In genomic region chr19:52941523-52941922, GRCh38 we compare ENCODE assay signal across 8 cellular contexts. TPM values are rescaled to one million over a fixed set of nuclear protein-coding genes. Genes with fewer than 3 reads are reported as not detected.
DNase-seq lines count a peak whose midpoint lies in the region; ATAC-seq, FAIRE-seq and TF ChIP-seq lines count a peak whose summit lies in the region.
"Not testable (repeated sequence)": the region's sequence is repeated elsewhere in the genome, so short reads cannot be mapped to it uniquely, and the experiment has no call there.

No MANE protein-coding gene starts in this region.

- not testable (repeated sequence) for TF ChIP-seq CTCF in DND-41 (IDR thresholded peaks at IDR 0.05; ENCODE audit: borderline replicate concordance, extremely low read depth, low read length, poor library complexity, severe bottlenecking); MM.1S (IDR thresholded peaks at IDR 0.05; ENCODE audit: low read length); epithelial cell of proximal tubule (conservative IDR thresholded peaks at IDR 0.05; ENCODE audit: low read depth, low read length); HepG2 (CRISPR knock-in tag; IDR thresholded peaks at IDR 0.05); ovary (IDR thresholded peaks at IDR 0.05); tibial artery (IDR thresholded peaks at IDR 0.05)

- BruUV-seq in HepG2 (replicated peaks; lab: Mats Ljungman, UMichigan), result not testable (repeated sequence)

- not testable (repeated sequence) for H3K27me3 ChIP-seq in DND-41 (ENCODE audit: insufficient read depth, low read length, poor library complexity); MM.1S (replicated peaks; ENCODE audit: insufficient read depth, low read length); adipocyte (replicated peaks; ENCODE audit: control insufficient read depth, insufficient read depth, low read length); HepG2 (ENCODE audit: control insufficient read depth in 1 of 2, insufficient read depth in 2 of 2, low read length in 2 of 2); ovary; tibial artery

- POLR2A ChIA-PET in T-cell (lab: Charles Lee); HepG2 (lab: Yijun Ruan, JAX): not testable (repeated sequence)

- FAIRE-seq in HepG2 (lab: Jason Lieb, UNC), result not testable (repeated sequence)

- H3K27me3 Mint-ChIP-seq in T-cell, result not testable (repeated sequence)

- peak overlapping the region; percentile 88 to 93; a peak in 3 of 4 replicates for H3K4me3 ChIP-seq in DND-41 (ENCODE audit: low read depth in 1 of 2, low read length in 2 of 2)
- peak overlapping the region; percentile 69 for H3K4me3 ChIP-seq in MM.1S (ENCODE audit: low read length)
- peak overlapping the region; percentile 98 for H3K4me3 ChIP-seq in adipocyte (ENCODE audit: low read length)
- H3K4me3 ChIP-seq in epithelial cell of proximal tubule (ENCODE audit: low read depth, low read length), result peak overlapping the region; percentile 79
- peak overlapping the region; percentile 75 to 89 (median 79) for H3K4me3 ChIP-seq in HepG2 (replicated peaks in 1 of 3; ENCODE audit: insufficient read depth in 1 of 3, low read depth in 2 of 3, low read length in 3 of 3)
- H3K4me3 ChIP-seq in ovary, result peak overlapping the region; percentile 87
- H3K4me3 ChIP-seq in tibial artery, result peak overlapping the region; percentile 73 to 90

- not testable (repeated sequence) for H3K9me2 ChIP-seq in MM.1S (replicated peaks; ENCODE audit: insufficient read depth, low read length)

- H3K4me1 ChIP-seq in DND-41 (ENCODE audit: insufficient read depth, low read length) (peaks cover 34% of the 10 kb centered on the region), HepG2 (ENCODE audit: insufficient read depth, low read length) (peaks cover 55% of the 10 kb centered on the region), tibial artery (peaks cover 0 to 20% (median 9%) of the 10 kb centered on the region in 4 donors)
- H3K4me1 ChIP-seq in MM.1S (ENCODE audit: low read length); adipocyte (ENCODE audit: control insufficient read depth, insufficient read depth, low read length); ovary (ENCODE audit: insufficient read depth): not testable (repeated sequence)

- TF ChIP-seq RAD21 in HepG2 (CRISPR knock-in tag; IDR thresholded peaks at IDR 0.05), result not testable (repeated sequence)

- H3K36me3 ChIP-seq in DND-41 (ENCODE audit: insufficient read depth, low read length), result 0 out of 2 replicates have a peak, but pooled peaks cover 10% of the 10 kb centered on the region
- not testable (repeated sequence) for H3K36me3 ChIP-seq in MM.1S (replicated peaks; ENCODE audit: insufficient read depth, low read length); adipocyte (ENCODE audit: control insufficient read depth, insufficient read depth, low read length, severe bottlenecking); HepG2 (replicated peaks in 1 of 2; ENCODE audit: control insufficient read depth in 1 of 2, insufficient read depth in 2 of 2, low read length in 2 of 2); ovary; tibial artery

- DNase-seq in DND-41 (peak; percentile 51), tibial artery (peak in 1 of 2 donors; percentile 9)
- DNase-seq in MM.1S; T-cell; adipocyte (ENCODE audit: low read depth); epithelial cell of proximal tubule (ENCODE audit: low read depth); HepG2 (ENCODE audit: low spot score); ovary: not testable (repeated sequence)

- not testable (repeated sequence) for ATAC-seq in DND-41 (ENCODE audit: insufficient read depth, low read depth); T-cell (replicated peaks in 1 of 4); HepG2

- peaks cover 28 to 35% (median 29%) of the 10 kb centered on the region in 3 donors for H3K4me1 Mint-ChIP-seq in T-cell

- peak overlapping the region; percentile 89 to 90 for H3K27ac Mint-ChIP-seq in T-cell

- peak overlapping the region; percentile 93; the same call in 1 of the 2 replicates for H3K27ac ChIP-seq in DND-41 (ENCODE audit: low read length)
- not testable (repeated sequence) for H3K27ac ChIP-seq in MM.1S (ENCODE audit: low read length); ovary
- peak overlapping the region; percentile 81 for H3K27ac ChIP-seq in HepG2 (ENCODE audit: extremely low read length, insufficient read depth, low read length)
- H3K27ac ChIP-seq in tibial artery, result peak overlapping the region; percentile 87 to 96

- H3K9ac ChIP-seq in DND-41 (ENCODE audit: low read depth, low read length), result peak overlapping the region; percentile 91
- not testable (repeated sequence) for H3K9ac ChIP-seq in MM.1S (ENCODE audit: low read length)
- H3K9ac ChIP-seq in adipocyte (ENCODE audit: low read length), result peak overlapping the region; percentile 93
- peak overlapping the region; percentile 91; the same call in 1 of the 2 replicates for H3K9ac ChIP-seq in HepG2 (ENCODE audit: insufficient read depth, low read depth, low read length)

- peak overlapping the region; percentile 88 to 93 (median 92) for H3K4me3 Mint-ChIP-seq in T-cell

- not testable (repeated sequence) for H3F3A ChIP-seq in MM.1S (ENCODE audit: insufficient read depth, low read length)

- CTCF ChIA-PET in T-cell (lab: Charles Lee), result interaction anchor here in 1 of 2 donors (0.6 kb wide), 1 partner anchor 40 kb away, joined by 3 read pairs; no protein-coding TSS in a partner anchor
- CTCF ChIA-PET in HepG2 (lab: Yijun Ruan, JAX; ENCODE audit: low intra/inter-chr PET ratio, low total read pairs), result not testable (repeated sequence)

- not testable (repeated sequence) for TF ChIP-seq POLR2A in HepG2 (IDR thresholded peaks at IDR 0.05; ENCODE audit: insufficient read depth in 1 of 2, low read depth in 2 of 2, low read length in 2 of 2); ovary (IDR thresholded peaks at IDR 0.05)

- intact Hi-C loops in HepG2 (cut with micrococcal nuclease; ENCODE audit: unreplicated experiment); ovary (cut with DNase I): not testable (repeated sequence)
- intact Hi-C loops in tibial artery (cut with DNase I; ENCODE audit: low total_unique reads), result loop anchor here (10.0 kb wide), 1 partner anchor 163 kb away; the partner anchor contains the start of gene ZNF160

- in situ Hi-C loops in HepG2 (cut with HindIII; ENCODE audit: extremely low pct_ligation_motif_present, low pct_unique_long_range_greater_than_20kb), result not testable (repeated sequence)

- H3K9me3 Mint-ChIP-seq in T-cell, result peaks cover 0 to 31% (median 23%) of the 10 kb centered on the region in 3 donors

- peak overlapping the region; percentile 95 for H3K4me2 ChIP-seq in DND-41 (ENCODE audit: insufficient read depth, low read length)
- peak overlapping the region; percentile 67; the same call in 1 of the 2 replicates for H3K4me2 ChIP-seq in MM.1S (ENCODE audit: low read depth, low read length)
- H3K4me2 ChIP-seq in HepG2 (ENCODE audit: low read depth, low read length), result peak overlapping the region; percentile 81

- not testable (repeated sequence) for H4K20me1 ChIP-seq in DND-41 (ENCODE audit: insufficient read depth, low read length); MM.1S (ENCODE audit: insufficient read depth, low read length); HepG2 (ENCODE audit: insufficient read depth, low read length)

- H3K36me3 Mint-ChIP-seq in T-cell, result peaks cover 19% of the 10 kb centered on the region

- H2AFZ ChIP-seq in DND-41 (ENCODE audit: low read depth, low read length) (peak overlapping the region; percentile 99), MM.1S (ENCODE audit: low read length) (peak overlapping the region; percentile 86; the same call in 1 of the 2 replicates)
- not testable (repeated sequence) for H2AFZ ChIP-seq in HepG2 (ENCODE audit: low read length)

- WGBS in HepG2 (ENCODE audit: low lambda C conversion rate), result 69% methylated on average over 2 of the region's 2 CpGs
- 32 to 39% (median 33%) methylated on average over 2 of the region's 2 CpGs for WGBS in ovary, 3 donors

- H3K9me3 ChIP-seq in DND-41 (ENCODE audit: insufficient read depth, low read length, severe bottlenecking); MM.1S (replicated peaks; ENCODE audit: insufficient read depth, low read length); adipocyte (ENCODE audit: control insufficient read depth, low read length); HepG2 (ENCODE audit: low read length); ovary; tibial artery: not testable (repeated sequence)

- H3K79me2 ChIP-seq in DND-41 (ENCODE audit: insufficient read depth, low read length), result peaks cover 46% of the 10 kb centered on the region
- not testable (repeated sequence) for H3K79me2 ChIP-seq in MM.1S (ENCODE audit: low read length); HepG2 (ENCODE audit: insufficient read depth, low read length)

- not testable (repeated sequence) for TF ChIP-seq EP300 in HepG2 (IDR thresholded peaks at IDR 0.05; ENCODE audit: low read depth in 2 of 2, low read length in 2 of 2); HepG2 (CRISPR knock-in tag; IDR thresholded peaks at IDR 0.05; ENCODE audit: borderline replicate concordance); ovary (IDR thresholded peaks at IDR 0.05)

RNA-seq across cellular contexts. Expression of gene ZNF888, which starts 18.3 kb away (rescaled TPM):
- 1 to 10 TPM; 2.7 to 5.6 (median 4.5) TPM for total RNA-seq in T-cell
- total RNA-seq in epithelial cell of proximal tubule, result 5.1 and 6.3 TPM in 2 replicates
- 7.6 and 10.4 TPM in 2 replicates for total RNA-seq in HepG2 (2016; rRNA removed; fragmentation: Illumina TruSeq; extraction: Trizol)
- 0.51 and 1.5 TPM in 2 replicates for total RNA-seq in HepG2 (2016; cell fraction: cytosol; rRNA removed; fragmentation: Illumina TruSeq; extraction: Trizol; ENCODE audit: low read depth)
- total RNA-seq in HepG2 (2016; cell fraction: insoluble cytoplasmic fraction; rRNA removed; fragmentation: Illumina TruSeq; extraction: Trizol), result 6.1 and 9.5 TPM in 2 replicates
- total RNA-seq in HepG2 (2016; cell fraction: membrane; rRNA removed; fragmentation: Illumina TruSeq; extraction: Trizol), result 2.8 and 3.0 TPM in 2 replicates
- total RNA-seq in HepG2 (2016; cell fraction: nucleus; rRNA removed; fragmentation: Illumina TruSeq; extraction: Trizol), result 5.6 and 6.6 TPM in 2 replicates
- 1.7 TPM in 2 replicates for polyA plus RNA-seq in HepG2 (2011; rRNA removed)
- polyA plus RNA-seq in HepG2 (2011; cell fraction: cytosol; rRNA removed), result 0.59 and 1.1 TPM in 2 replicates
- polyA plus RNA-seq in HepG2 (2011; cell fraction: nucleus; rRNA removed), result 1.6 and 2.7 TPM in 2 replicates
- polyA plus RNA-seq in HepG2 (2012), result 2.5 and 3.0 TPM in 2 replicates
- 0.15 and 0.21 TPM in 2 replicates for polyA plus RNA-seq in HepG2 (2016; cell fraction: cytosol; fragmentation: Illumina TruSeq; extraction: Trizol; ENCODE audit: low read depth)
- 4.2 and 4.7 TPM in 2 replicates for polyA plus RNA-seq in HepG2 (2016; cell fraction: insoluble cytoplasmic fraction; fragmentation: Illumina TruSeq; extraction: Trizol; ENCODE audit: low read depth)
- 0.56 and 0.72 TPM in 2 replicates for polyA plus RNA-seq in HepG2 (2016; cell fraction: membrane; fragmentation: Illumina TruSeq; extraction: Trizol; ENCODE audit: low read depth)
- 7.9 and 10.0 TPM in 2 replicates for polyA plus RNA-seq in HepG2 (2016; cell fraction: nucleus; fragmentation: Illumina TruSeq; extraction: Trizol; ENCODE audit: insufficient read depth, low read depth)
- polyA minus RNA-seq in HepG2 (2011; rRNA and poly(A)+ RNA removed; ENCODE audit: low replicate concordance), result 1.3 and 1.8 TPM in 2 replicates
- polyA minus RNA-seq in HepG2 (2011; cell fraction: cytosol; rRNA and poly(A)+ RNA removed), result 2.3 and 2.8 TPM in 2 replicates
- 8.8 and 11.4 TPM in 2 replicates for polyA minus RNA-seq in HepG2 (2011; cell fraction: nucleus; rRNA and poly(A)+ RNA removed)
- 1 to 10 TPM; 3.4 to 7.9 (median 4.5) TPM for total RNA-seq in ovary
- polyA plus RNA-seq in ovary, result 1 to 10 TPM; 2.6 to 3.3 TPM

RNA-seq across cellular contexts. Expression of gene ZNF816, which starts 21.2 kb away (rescaled TPM):
- total RNA-seq in T-cell (10 to 100 TPM in 3 of 5 donors, 1 to 10 TPM in 2; 6.4 to 23.4 (median 19.0) TPM), epithelial cell of proximal tubule (2.5 and 4.2 TPM in 2 replicates), HepG2 (2016; rRNA removed; fragmentation: Illumina TruSeq; extraction: Trizol) (14.1 and 23.1 TPM in 2 replicates), ovary (10 to 100 TPM in 4 of 7 donors, 1 to 10 TPM in 3; 3.9 to 15.1 (median 11.5) TPM)
- 2.5 and 3.3 TPM in 2 replicates for total RNA-seq in HepG2 (2016; cell fraction: cytosol; rRNA removed; fragmentation: Illumina TruSeq; extraction: Trizol; ENCODE audit: low read depth)
- total RNA-seq in HepG2 (2016; cell fraction: insoluble cytoplasmic fraction; rRNA removed; fragmentation: Illumina TruSeq; extraction: Trizol), result 15.1 and 26.6 TPM in 2 replicates
- total RNA-seq in HepG2 (2016; cell fraction: membrane; rRNA removed; fragmentation: Illumina TruSeq; extraction: Trizol), result 6.9 and 9.8 TPM in 2 replicates
- 9.8 and 11.9 TPM in 2 replicates for total RNA-seq in HepG2 (2016; cell fraction: nucleus; rRNA removed; fragmentation: Illumina TruSeq; extraction: Trizol)
- polyA plus RNA-seq in HepG2 (2011; rRNA removed) (5.2 and 6.5 TPM in 2 replicates), ovary (1 to 10 TPM; 5.2 to 8.7 TPM)
- polyA plus RNA-seq in HepG2 (2011; cell fraction: cytosol; rRNA removed), result 3.0 and 5.7 TPM in 2 replicates
- 4.4 and 6.1 TPM in 2 replicates for polyA plus RNA-seq in HepG2 (2011; cell fraction: nucleus; rRNA removed)
- polyA plus RNA-seq in HepG2 (2012), result 6.0 and 8.5 TPM in 2 replicates
- polyA plus RNA-seq in HepG2 (2016; cell fraction: cytosol; fragmentation: Illumina TruSeq; extraction: Trizol; ENCODE audit: low read depth), result 0.46 TPM in 2 replicates
- polyA plus RNA-seq in HepG2 (2016; cell fraction: insoluble cytoplasmic fraction; fragmentation: Illumina TruSeq; extraction: Trizol; ENCODE audit: low read depth), result 10.2 and 10.9 TPM in 2 replicates
- polyA plus RNA-seq in HepG2 (2016; cell fraction: membrane; fragmentation: Illumina TruSeq; extraction: Trizol; ENCODE audit: low read depth), result 1.1 and 1.4 TPM in 2 replicates
- polyA plus RNA-seq in HepG2 (2016; cell fraction: nucleus; fragmentation: Illumina TruSeq; extraction: Trizol; ENCODE audit: insufficient read depth, low read depth), result 8.3 and 9.0 TPM in 2 replicates
- polyA minus RNA-seq in HepG2 (2011; rRNA and poly(A)+ RNA removed; ENCODE audit: low replicate concordance), result 2.0 and 3.8 TPM in 2 replicates
- 7.4 and 11.6 TPM in 2 replicates for polyA minus RNA-seq in HepG2 (2011; cell fraction: cytosol; rRNA and poly(A)+ RNA removed)
- 11.7 and 18.5 TPM in 2 replicates for polyA minus RNA-seq in HepG2 (2011; cell fraction: nucleus; rRNA and poly(A)+ RNA removed)

RNA-seq across cellular contexts. Expression of gene ZNF320, which starts 44.1 kb away (rescaled TPM):
- total RNA-seq in T-cell (10 to 100 TPM in 2 of 5 donors, 1 to 10 TPM in 3; 9.1 to 20.5 (median 9.7) TPM), epithelial cell of proximal tubule (4.7 and 18.9 TPM in 2 replicates), HepG2 (2016; rRNA removed; fragmentation: Illumina TruSeq; extraction: Trizol) (0.49 and 1.3 TPM in 2 replicates), ovary (10 to 100 TPM; 10.7 to 28.5 (median 12.2) TPM)
- total RNA-seq in HepG2 (2016; cell fraction: cytosol; rRNA removed; fragmentation: Illumina TruSeq; extraction: Trizol; ENCODE audit: low read depth), result 0.71 TPM in 1 of 2 replicates, not detected in the other
- total RNA-seq in HepG2 (2016; cell fraction: insoluble cytoplasmic fraction; rRNA removed; fragmentation: Illumina TruSeq; extraction: Trizol), result 0.76 and 0.85 TPM in 2 replicates
- total RNA-seq in HepG2 (2016; cell fraction: membrane; rRNA removed; fragmentation: Illumina TruSeq; extraction: Trizol), result not detected in 2 replicates
- total RNA-seq in HepG2 (2016; cell fraction: nucleus; rRNA removed; fragmentation: Illumina TruSeq; extraction: Trizol), result 0.91 and 1.1 TPM in 2 replicates
- polyA plus RNA-seq in HepG2 (2011; rRNA removed) (0.05 TPM in 1 of 2 replicates, not detected in the other), ovary (10 to 100 TPM in 1 of 2 donors, 1 to 10 TPM in 1; 9.3 to 10.4 TPM)
- not detected in 2 replicates for polyA plus RNA-seq in HepG2 (2011; cell fraction: cytosol; rRNA removed)
- not detected in 2 replicates for polyA plus RNA-seq in HepG2 (2011; cell fraction: nucleus; rRNA removed)
- not detected in 2 replicates for polyA plus RNA-seq in HepG2 (2012)
- polyA plus RNA-seq in HepG2 (2016; cell fraction: cytosol; fragmentation: Illumina TruSeq; extraction: Trizol; ENCODE audit: low read depth), result not detected in 2 replicates
- 0.43 TPM in 1 of 2 replicates, not detected in the other for polyA plus RNA-seq in HepG2 (2016; cell fraction: insoluble cytoplasmic fraction; fragmentation: Illumina TruSeq; extraction: Trizol; ENCODE audit: low read depth)
- 0.29 and 0.37 TPM in 2 replicates for polyA plus RNA-seq in HepG2 (2016; cell fraction: membrane; fragmentation: Illumina TruSeq; extraction: Trizol; ENCODE audit: low read depth)
- polyA plus RNA-seq in HepG2 (2016; cell fraction: nucleus; fragmentation: Illumina TruSeq; extraction: Trizol; ENCODE audit: insufficient read depth, low read depth), result 0.98 and 1.1 TPM in 2 replicates
- 15.4 TPM in 1 of 2 replicates, not detected in the other for polyA minus RNA-seq in HepG2 (2011; rRNA and poly(A)+ RNA removed; ENCODE audit: low replicate concordance)
- polyA minus RNA-seq in HepG2 (2011; cell fraction: cytosol; rRNA and poly(A)+ RNA removed), result not detected in 2 replicates
- not detected in 2 replicates for polyA minus RNA-seq in HepG2 (2011; cell fraction: nucleus; rRNA and poly(A)+ RNA removed)
